ENCODE assay signal across 15 cellular contexts in genomic region chr5:143979044-143979690, GRCh38.
DNase-seq lines count a peak whose midpoint lies in the region; ATAC-seq and TF ChIP-seq lines count a peak whose summit lies in the region.
"Had no signal": no experiment of that assay in that cellular context is flagged by ENCODE, and none has a peak within 500 bp of the region (broad histone marks: within the 10 kb centered on the region; RNA-seq: fewer than 3 reads in every experiment).

No MANE protein-coding gene starts in this region.

- H3K4me3 Mint-ChIP-seq in stimulated activated naive CD8-positive, alpha-beta T cell treated with anti-CD3 and anti-CD28 coated beads, Interleukin-15, amount 100 ng/mL, for 72 hours: peak overlapping the region in 1 of 2 donors; percentile 46
- H3K4me3 Mint-ChIP-seq: activated T-helper 17 cell treated with anti-CD3 and anti-CD28 coated beads, Interleukin-2, amount 50 U/mL, for 72 hours had no signal

- DNase-seq in stimulated activated naive CD8-positive, alpha-beta T cell treated with anti-CD3 and anti-CD28 coated beads, Interleukin-15, amount 100 ng/mL, for 72 hours: no peak
- DNase-seq in stimulated activated naive CD8-positive, alpha-beta T cell treated with anti-CD3 and anti-CD28 coated beads, Interleukin-15, Interleukin-2, amounts not matched to agents 100 U/mL and 50 U/mL, for 24 hours: no peak
- DNase-seq in RWPE2 (ENCODE audit: low spot score) (no peak), upper lobe of right lung (no peak), DMS53 (lab: John Stamatoyannopoulos, UW) (no peak), lower lobe of right lung (no peak)
- DNase-seq: foreskin fibroblast, NCI-H1417, occipital lobe, Peyer's patch, WERI-Rb-1 had no signal

- H3K9me3 Mint-ChIP-seq in stimulated activated naive CD8-positive, alpha-beta T cell treated with anti-CD3 and anti-CD28 coated beads, Interleukin-15, amount 100 ng/mL, for 72 hours: peaks cover 5 to 10% of the 10 kb centered on the region in 2 donors
- H3K9me3 Mint-ChIP-seq: activated T-helper 17 cell treated with anti-CD3 and anti-CD28 coated beads, Interleukin-2, amount 50 U/mL, for 72 hours had no signal

- H3K27me3 Mint-ChIP-seq in stimulated activated naive CD8-positive, alpha-beta T cell treated with anti-CD3 and anti-CD28 coated beads, Interleukin-15, amount 100 ng/mL, for 72 hours: no peaks in the 10 kb centered on the region
- H3K27me3 Mint-ChIP-seq: activated T-helper 17 cell treated with anti-CD3 and anti-CD28 coated beads, Interleukin-2, amount 50 U/mL, for 72 hours had no signal

- H3K36me3 ChIP-seq in RWPE2 (ENCODE audit: low read depth) (no peaks in the 10 kb centered on the region), upper lobe of right lung (no peaks in the 10 kb centered on the region), lower lobe of right lung (no peaks in the 10 kb centered on the region)
- H3K36me3 ChIP-seq: Peyer's patch, WERI-Rb-1 had no signal

- H3K9me3 ChIP-seq in RWPE2 (ENCODE audit: severe bottlenecking) (no peaks in the 10 kb centered on the region), upper lobe of right lung (no peaks in the 10 kb centered on the region), lower lobe of right lung (no peaks in the 10 kb centered on the region)
- H3K9me3 ChIP-seq: A549, Peyer's patch had no signal

- peaks cover 4% of the 10 kb centered on the region for H3K4me1 Mint-ChIP-seq in stimulated activated naive CD8-positive, alpha-beta T cell treated with anti-CD3 and anti-CD28 coated beads, Interleukin-15, amount 100 ng/mL, for 72 hours
- H3K4me1 Mint-ChIP-seq: activated T-helper 17 cell treated with anti-CD3 and anti-CD28 coated beads, Interleukin-2, amount 50 U/mL, for 72 hours had no signal

- H3K4me1 ChIP-seq in RWPE2 (ENCODE audit: insufficient read depth, poor library complexity, severe bottlenecking) (peaks cover 39% of the 10 kb centered on the region), upper lobe of right lung (no peaks in the 10 kb centered on the region), lower lobe of right lung (no peaks in the 10 kb centered on the region)
- H3K4me1 ChIP-seq: Peyer's patch had no signal

- TF ChIP-seq CTCF in RWPE2 (IDR thresholded peaks at IDR 0.05; ENCODE audit: poor library complexity, severe bottlenecking): no peak
- no peak for TF ChIP-seq CTCF in upper lobe of right lung (IDR thresholded peaks at IDR 0.05)
- no peak for TF ChIP-seq CTCF in lower lobe of right lung (IDR thresholded peaks at IDR 0.05)

- H3K27me3 ChIP-seq in RWPE2 (ENCODE audit: insufficient read depth, poor library complexity, severe bottlenecking) (no peaks in the 10 kb centered on the region), upper lobe of right lung (no peaks in the 10 kb centered on the region), lower lobe of right lung (ENCODE audit: low read depth) (no peaks in the 10 kb centered on the region)
- H3K27me3 ChIP-seq: Peyer's patch had no signal

- no peak overlapping the region for H3K4me3 ChIP-seq in RWPE2 (ENCODE audit: severe bottlenecking)
- H3K4me3 ChIP-seq in upper lobe of right lung: no peak overlapping the region
- H3K4me3 ChIP-seq in lower lobe of right lung: no peak overlapping the region
- H3K4me3 ChIP-seq: A549, Peyer's patch had no signal

- peak overlapping the region; percentile 90 for H3K27ac ChIP-seq in RWPE2 (ENCODE audit: poor library complexity, severe bottlenecking)
- H3K27ac ChIP-seq in upper lobe of right lung: no peak overlapping the region
- H3K27ac ChIP-seq in lower lobe of right lung: no peak overlapping the region
- H3K27ac ChIP-seq: A549, Peyer's patch, WERI-Rb-1 had no signal

- peak; percentile 67 for ATAC-seq in stimulated activated naive CD8-positive, alpha-beta T cell treated with anti-CD3 and anti-CD28 coated beads, Interleukin-15, amount 100 ng/mL, for 72 hours
- ATAC-seq in stimulated activated naive CD8-positive, alpha-beta T cell treated with anti-CD3 and anti-CD28 coated beads, Interleukin-15, Interleukin-2, amounts not matched to agents 100 U/mL and 50 U/mL, for 24 hours: no peak
- ATAC-seq in HG02885 (IDR thresholded peaks at IDR 0.05; ENCODE audit: poor library complexity, unreplicated experiment) (peak; percentile 86), RWPE2 (ENCODE audit: low read depth) (no peak), GM18873 (IDR thresholded peaks at IDR 0.05; ENCODE audit: low FRiP score, unreplicated experiment) (no peak), upper lobe of right lung (no peak), lower lobe of right lung (no peak)
- ATAC-seq: A549; activated T-helper 17 cell treated with anti-CD3 and anti-CD28 coated beads, Interleukin-2, amount 50 U/mL, for 72 hours had no signal

- intact Hi-C loops in upper lobe of right lung (cut with DNase I): no loop called here
- intact Hi-C loops in lower lobe of right lung (cut with DNase I): no loop called here

- peak overlapping the region in 1 of 2 donors; percentile 47 for H3K27ac Mint-ChIP-seq in stimulated activated naive CD8-positive, alpha-beta T cell treated with anti-CD3 and anti-CD28 coated beads, Interleukin-15, amount 100 ng/mL, for 72 hours
- H3K27ac Mint-ChIP-seq: activated T-helper 17 cell treated with anti-CD3 and anti-CD28 coated beads, Interleukin-2, amount 50 U/mL, for 72 hours had no signal

Comparison
In these comparisons a context has a peak if more than half of its experiments do, and no peak if none do; other contexts are left out.
1. ATAC-seq: peak in stimulated activated naive CD8-positive, alpha-beta T cell treated with anti-CD3 and anti-CD28 coated beads, Interleukin-15, amount 100 ng/mL, for 72 hours (single experiment) and HG02885 (single experiment); none in stimulated activated naive CD8-positive, alpha-beta T cell treated with anti-CD3 and anti-CD28 coated beads, Interleukin-15, Interleukin-2, amounts not matched to agents 100 U/mL and 50 U/mL, for 24 hours (single experiment), RWPE2 (single experiment), GM18873 (single experiment), upper lobe of right lung (single experiment) and lower lobe of right lung (0 of 2).